ENCODE assay signal across 20 cellular contexts in the genomic region with DNA sequence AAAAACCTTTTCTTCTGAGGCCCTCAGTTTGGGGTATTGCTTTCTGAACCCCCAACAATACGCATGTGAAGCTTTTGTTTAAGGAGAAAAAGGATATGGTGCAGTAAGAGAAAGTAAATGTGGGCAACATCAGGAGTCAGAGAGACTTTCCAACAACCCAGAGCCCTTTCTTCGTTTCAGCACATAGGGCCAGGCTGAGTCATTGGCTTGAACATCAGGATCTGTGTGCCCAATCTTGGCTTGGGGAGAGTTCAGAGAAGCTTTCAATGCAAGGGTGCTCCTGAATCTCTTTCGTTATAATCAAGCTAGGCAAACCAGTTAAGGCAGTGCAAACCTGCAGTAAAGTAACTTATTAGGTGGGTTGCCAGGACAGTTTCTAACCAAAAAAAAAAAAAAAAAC.
DNase-seq lines count a peak whose midpoint lies in the region; ATAC-seq and TF ChIP-seq lines count a peak whose summit lies in the region.
"Had no signal": no experiment of that assay in that cellular context is flagged by ENCODE, and none has a peak within 500 bp of the region (broad histone marks: within the 10 kb centered on the region; RNA-seq: fewer than 3 reads in every experiment).

No MANE protein-coding gene starts in this region.

- CTCF ChIA-PET in HEK293 (lab: Yijun Ruan, JAX), result no interaction called here

- intact Hi-C loops in left colon (cut with DNase I, micrococcal nuclease) (no loop called here), cardiac septum (cut with DNase I) (no loop called here)

- no peak for TF ChIP-seq EP300 in gastroesophageal sphincter (IDR thresholded peaks at IDR 0.05)

- no peaks in the 10 kb centered on the region for H3K27me3 ChIP-seq in SJCRH30
- no peaks in the 10 kb centered on the region for H3K27me3 ChIP-seq in gastroesophageal sphincter

- TF ChIP-seq POLR2A in gastroesophageal sphincter (IDR thresholded peaks at IDR 0.05), result no peak

- POLR2A ChIA-PET in HEK293 (lab: Yijun Ruan, JAX), result no interaction called here

- DNase-seq in RPMI7951 (ENCODE audit: low read depth) (peak; percentile 13), fibroblast of mammary gland (ENCODE audit: low read depth) (peak; percentile 15), left colon (no peak), SJCRH30 (no peak), cardiac septum (ENCODE audit: low spot score) (no peak)
- DNase-seq: ACHN; AML-193; C1 segment of cervical spinal cord; CD8-positive, alpha-beta memory T cell; KBM-7; NCI-H1105 treated with DMSO at 0.1 percent for 48 hours; NCI-H2029 treated with DMSO at 0.1 percent for 48 hours; NCI-H226; NCI-H524; NCI-H774; NK-92 treated with Interleukin-12 subunit alpha and Interleukin-12 subunit beta, amount 100 ng/mL, for 24 hours had no signal

- TF ChIP-seq CTCF in HEK293 (tag by site-specific recombination; IDR thresholded peaks at IDR 0.05) (no peak), fibroblast of mammary gland (conservative IDR thresholded peaks at IDR 0.05; ENCODE audit: control insufficient read depth, insufficient read depth, low read depth, low read length) (no peak), gastroesophageal sphincter (IDR thresholded peaks at IDR 0.05) (no peak)

- H3K4me3 ChIP-seq in HEK293 (ENCODE audit: low read depth, low read length) (no peak overlapping the region), fibroblast of mammary gland (ENCODE audit: control insufficient read depth, low read depth, low read length) (no peak overlapping the region), SJCRH30 (no peak overlapping the region), gastroesophageal sphincter (no peak overlapping the region)

- ATAC-seq in left colon (no peak), gastroesophageal sphincter (no peak)
- ATAC-seq: Panc1 had no signal

- 100% methylated on average over 1 of the region's 3 CpGs; no CpG with 5 or more reads in 1 of the 2 donors for WGBS in gastroesophageal sphincter (ENCODE audit: low coverage in 1 of 2), 2 donors

- no peaks in the 10 kb centered on the region; a peak in 1 of 3 replicates for H3K36me3 ChIP-seq in HEK293 (ENCODE audit: control insufficient read depth in 2 of 2, insufficient read depth in 1 of 2, low read length in 2 of 2)
- H3K36me3 ChIP-seq in SJCRH30, result no peaks in the 10 kb centered on the region
- no peaks in the 10 kb centered on the region for H3K36me3 ChIP-seq in gastroesophageal sphincter

- H3K9me3 ChIP-seq in HEK293 (ENCODE audit: control insufficient read depth, insufficient read depth, low read depth, low read length), result no peaks in the 10 kb centered on the region
- H3K9me3 ChIP-seq in SJCRH30 (replicated peaks), result no peaks in the 10 kb centered on the region
- H3K9me3 ChIP-seq in gastroesophageal sphincter, result no peaks in the 10 kb centered on the region

- H3K27ac ChIP-seq in HEK293 (ENCODE audit: extremely low read depth, low read depth, low read length), result no peak overlapping the region
- no peak overlapping the region for H3K27ac ChIP-seq in SJCRH30
- H3K27ac ChIP-seq in gastroesophageal sphincter, result no peak overlapping the region
- H3K27ac ChIP-seq: HL-60 had no signal

- peaks cover 16% of the 10 kb centered on the region for H3K4me1 ChIP-seq in HEK293 (ENCODE audit: control insufficient read depth, insufficient read depth, low read length)
- H3K4me1 ChIP-seq in SJCRH30, result no peaks in the 10 kb centered on the region
- H3K4me1 ChIP-seq in gastroesophageal sphincter, result no peaks in the 10 kb centered on the region

TF ChIP-seq in HEK293, 187 proteins besides CTCF, POLR2A, EP300 and RAD21:
- no peak for TF ChIP-seq SP7 (tag by site-specific recombination; IDR thresholded peaks at IDR 0.05)
- peak; percentile 34; the same call in 1 of the 2 replicates for TF ChIP-seq ZBTB17 (tag by site-specific recombination; IDR thresholded peaks at IDR 0.05)
- no peak for TF ChIP-seq ZNF311 (tag by site-specific recombination; IDR thresholded peaks at IDR 0.05; ENCODE audit: borderline replicate concordance)
- TF ChIP-seq OVOL3 (tag by site-specific recombination; IDR thresholded peaks at IDR 0.05), result no peak

Comparison
In these comparisons a context has a peak if more than half of its experiments do, and no peak if none do; other contexts are left out.
1. DNase-seq: peak in RPMI7951 (single experiment) and fibroblast of mammary gland (single experiment); none in left colon (0 of 2), SJCRH30 (0 of 2) and cardiac septum (single experiment).